In genomic region chr9:86626802-86627201, GRCh38 we compare ENCODE assay signal across 13 cellular contexts.
DNase-seq lines count a peak whose midpoint lies in the region; ATAC-seq and TF ChIP-seq lines count a peak whose summit lies in the region.
"Had no signal": no experiment of that assay in that cellular context is flagged by ENCODE, and none has a peak within 500 bp of the region (broad histone marks: within the 10 kb centered on the region; RNA-seq: fewer than 3 reads in every experiment).

No MANE protein-coding gene starts in this region.

- H3K4me3 ChIP-seq in epithelial cell of proximal tubule (ENCODE audit: low read depth, low read length) (no peak overlapping the region), right lobe of liver (no peak overlapping the region)
- H3K4me3 ChIP-seq: BLaER1 had no signal

- no peak overlapping the region for H2BK5ac ChIP-seq in H9 (ENCODE audit: insufficient read length, low read length)

- H2BK12ac ChIP-seq in H9 (ENCODE audit: insufficient read length, low read depth, low read length) = no peak overlapping the region

- H3K9me3 ChIP-seq in right lobe of liver (no peaks in the 10 kb centered on the region), H9 (ENCODE audit: control insufficient read depth, low read depth, low read length) (no peaks in the 10 kb centered on the region)
- H3K9me3 ChIP-seq: BLaER1 had no signal

- 32% methylated on average over 5 of the region's 5 CpGs for WGBS in right lobe of liver (ENCODE audit: insufficient coverage, low coverage, low lambda C conversion rate, missing lambda C conversion rate)
- WGBS in H9 (ENCODE audit: extremely low coverage, insufficient read length, low lambda C conversion rate) = no CpG with 5 or more reads among the region's 5 CpGs

- no peaks in the 10 kb centered on the region for H3K23me2 ChIP-seq in H9 (ENCODE audit: insufficient read length, low read depth, low read length, poor library complexity, severe bottlenecking)

- no peak overlapping the region for H3K4me2 ChIP-seq in H9 (ENCODE audit: insufficient read depth, insufficient read length, low read length)
- H3K4me2 ChIP-seq: BLaER1 had no signal

- H3K27ac ChIP-seq in right lobe of liver (no peak overlapping the region), H9 (ENCODE audit: insufficient read length, low read depth, low read length) (no peak overlapping the region)
- H3K27ac ChIP-seq: BLaER1 had no signal

- no peak overlapping the region for H3K4ac ChIP-seq in H9 (ENCODE audit: low read depth, low read length)

- H3K27me3 ChIP-seq in right lobe of liver (no peaks in the 10 kb centered on the region), H9 (ENCODE audit: insufficient read depth, low read length) (no peaks in the 10 kb centered on the region)
- H3K27me3 ChIP-seq: BLaER1 had no signal

- no peak overlapping the region for H3K56ac ChIP-seq in H9 (ENCODE audit: insufficient read length, low read depth, low read length)

- no peak overlapping the region for H3K23ac ChIP-seq in H9 (ENCODE audit: insufficient read length, low read depth, low read length)

- H4K5ac ChIP-seq in H9 (ENCODE audit: insufficient read length, low read depth, low read length) = no peak overlapping the region

- intact Hi-C loops in right lobe of liver (cut with DNase I) = no loop called here

- no peaks in the 10 kb centered on the region for H3K9me3 Mint-ChIP-seq in H9
- H3K9me3 Mint-ChIP-seq: CD8-positive, alpha-beta memory T cell had no signal

- no peaks in the 10 kb centered on the region for H3K36me3 Mint-ChIP-seq in H9 (ENCODE audit: insufficient read depth in 1 of 3, low read depth in 3 of 3)
- H3K36me3 Mint-ChIP-seq: CD8-positive, alpha-beta memory T cell had no signal

- no peak overlapping the region for H3K18ac ChIP-seq in H9 (ENCODE audit: insufficient read length, low read depth, low read length)

- H2AK5ac ChIP-seq in H9 (ENCODE audit: insufficient read length, low read length) = no peak overlapping the region

- H2BK20ac ChIP-seq in H9 (ENCODE audit: low read depth, low read length, poor library complexity, severe bottlenecking) = no peak overlapping the region

- ATAC-seq in right lobe of liver (peak in 3 of 4 donors; percentile 37 to 80 (median 47)), GM18858 (IDR thresholded peaks at IDR 0.05; ENCODE audit: unreplicated experiment) (no peak), GM21526 (IDR thresholded peaks at IDR 0.05; ENCODE audit: low FRiP score, unreplicated experiment) (no peak)

- no peaks in the 10 kb centered on the region for H3K79me1 ChIP-seq in H9 (ENCODE audit: insufficient read depth, low read depth, low read length, poor library complexity, severe bottlenecking)

- TF ChIP-seq POLR2A in right lobe of liver (IDR thresholded peaks at IDR 0.05) = no peak

- H4K8ac ChIP-seq in H9 (replicated peaks; ENCODE audit: insufficient read length, low read depth, low read length) = no peak overlapping the region

- no peak overlapping the region for H3T11ph ChIP-seq in H9 (ENCODE audit: low read length)

- H2AFZ ChIP-seq in H9 (ENCODE audit: low read length) = no peak overlapping the region

- H3K4me1 ChIP-seq in right lobe of liver (no peaks in the 10 kb centered on the region), H9 (ENCODE audit: insufficient read depth, low read length) (no peaks in the 10 kb centered on the region; the same call in 1 of the 2 replicates)
- H3K4me1 ChIP-seq: BLaER1 had no signal

- peak; percentile 42 for DNase-seq in COLO829 (ENCODE audit: low spot score)
- peak; percentile 53 for DNase-seq in SK-MEL-5 (ENCODE audit: low read depth, low spot score)
- DNase-seq in epithelial cell of proximal tubule (ENCODE audit: low read depth) = no peak
- DNase-seq in right lobe of liver = no peak
- DNase-seq in T1000 (lab: John Stamatoyannopoulos, UW) = no peak
- DNase-seq in H9 = no peak
- DNase-seq: 8988T; CD8-positive, alpha-beta memory T cell; DMS53; GF-D8 had no signal

- peaks cover 8 to 10% of the 10 kb centered on the region in 2 experiments for H3K4me1 Mint-ChIP-seq in H9
- H3K4me1 Mint-ChIP-seq: CD8-positive, alpha-beta memory T cell had no signal

- no peak overlapping the region for H2BK120ac ChIP-seq in H9 (ENCODE audit: low read depth, low read length, poor library complexity, severe bottlenecking)

- H3K27ac Mint-ChIP-seq in H9 = no peak overlapping the region
- H3K27ac Mint-ChIP-seq: CD8-positive, alpha-beta memory T cell had no signal

- in situ Hi-C loops in SK-MEL-5 (cut with HindIII; ENCODE audit: low pct_unique_long_range_greater_than_20kb, low sequenced_read_pairs) = no loop called here

- H2BK15ac ChIP-seq in H9 (ENCODE audit: low read depth, low read length) = no peak overlapping the region

- no peaks in the 10 kb centered on the region for H3K27me3 Mint-ChIP-seq in H9 (ENCODE audit: low read depth)

- no peak overlapping the region for H4K91ac ChIP-seq in H9 (ENCODE audit: insufficient read length, low read depth, low read length)

- TF ChIP-seq CTCF in epithelial cell of proximal tubule (conservative IDR thresholded peaks at IDR 0.05; ENCODE audit: low read depth, low read length) (peak; percentile 16), right lobe of liver (IDR thresholded peaks at IDR 0.05) (peak in 1 of 4 donors; percentile 14), H9 (conservative IDR thresholded peaks at IDR 0.05) (no peak)

- H3K14ac ChIP-seq in H9 (ENCODE audit: insufficient read depth, low read length) = no peak overlapping the region

- no peak overlapping the region for H3K4me3 Mint-ChIP-seq in H9
- H3K4me3 Mint-ChIP-seq: CD8-positive, alpha-beta memory T cell had no signal

- H3K79me2 ChIP-seq in H9 (ENCODE audit: insufficient read depth, low read length) = no peaks in the 10 kb centered on the region

- H3K9ac ChIP-seq in H9 (ENCODE audit: extremely low read depth, insufficient read length, low read length) = no peak overlapping the region
- H3K9ac ChIP-seq: BLaER1 had no signal

- H4K20me1 ChIP-seq in H9 (ENCODE audit: control insufficient read depth, insufficient read depth, insufficient read length) = no peaks in the 10 kb centered on the region
- H4K20me1 ChIP-seq: BLaER1 had no signal

- H3K36me3 ChIP-seq in right lobe of liver = no peaks in the 10 kb centered on the region
- H3K36me3 ChIP-seq: BLaER1 had no signal

Comparison
In these comparisons a context has a peak if more than half of its experiments do, and no peak if none do; other contexts are left out.
1. DNase-seq: peak in COLO829 (single experiment) and SK-MEL-5 (single experiment); none in epithelial cell of proximal tubule (single experiment), right lobe of liver (0 of 3), T1000 (single experiment) and H9 (single experiment).
2. ATAC-seq: peak in right lobe of liver (3 of 4); none in GM18858 (single experiment) and GM21526 (single experiment).